ENCODE assay signal across 16 cellular contexts in the genomic region with DNA sequence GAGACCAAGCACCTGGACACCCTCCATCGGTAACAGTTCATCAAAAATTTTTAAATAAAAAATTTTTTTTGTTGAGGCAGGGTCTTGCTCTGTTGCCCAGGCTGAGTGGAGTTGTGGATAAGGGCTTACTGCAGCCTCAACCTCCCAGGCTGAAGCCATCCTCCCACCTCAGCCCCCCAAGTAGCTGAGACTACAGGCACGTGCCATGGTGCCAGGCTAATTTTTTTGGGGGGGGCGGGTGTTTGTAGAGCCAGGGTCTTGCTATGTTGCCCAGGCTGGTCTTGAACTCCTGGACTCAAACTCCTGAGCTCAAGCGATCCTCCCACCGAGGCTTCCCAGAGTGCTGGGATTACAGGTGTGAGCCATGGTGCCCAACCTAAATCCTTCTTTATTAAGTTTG. TPM values are rescaled to one million over a fixed set of nuclear protein-coding genes. Genes with fewer than 3 reads are reported as not detected.
DNase-seq lines count a peak whose midpoint lies in the region; ATAC-seq and TF ChIP-seq lines count a peak whose summit lies in the region.
"Had no signal": no experiment of that assay in that cellular context is flagged by ENCODE, and none has a peak within 500 bp of the region (broad histone marks: within the 10 kb centered on the region; RNA-seq: fewer than 3 reads in every experiment).

No MANE protein-coding gene starts in this region.

- ATAC-seq in CD4-positive, CD25-positive, alpha-beta regulatory T cell (ENCODE audit: low read depth in 2 of 2) = no peak
- no peak for ATAC-seq in naive thymus-derived CD4-positive, alpha-beta T cell
- ATAC-seq in GM21528 (IDR thresholded peaks at IDR 0.05; ENCODE audit: low FRiP score, unreplicated experiment) (no peak), GM19351 (IDR thresholded peaks at IDR 0.05; ENCODE audit: unreplicated experiment) (no peak)

- H3K4me3 Mint-ChIP-seq in CD4-positive, CD25-positive, alpha-beta regulatory T cell = peak overlapping the region in 2 of 4 donors; percentile 73 to 76
- H3K4me3 Mint-ChIP-seq in endothelial cell (ENCODE audit: unreplicated experiment) = no peak overlapping the region
- H3K4me3 Mint-ChIP-seq in naive thymus-derived CD4-positive, alpha-beta T cell = peak overlapping the region in 7 of 10 donors; percentile 22 to 75 (median 66)

- TF ChIP-seq CTCF in HEK293 (tag by site-specific recombination; IDR thresholded peaks at IDR 0.05) (no peak), endothelial cell (IDR thresholded peaks at IDR 0.05; ENCODE audit: unreplicated experiment) (no peak)

- H3K27ac Mint-ChIP-seq in CD4-positive, CD25-positive, alpha-beta regulatory T cell = peak overlapping the region in 2 of 3 donors; percentile 77 to 83
- H3K27ac Mint-ChIP-seq in endothelial cell (ENCODE audit: unreplicated experiment) = peak overlapping the region; percentile 89
- no peak overlapping the region for H3K27ac Mint-ChIP-seq in naive thymus-derived CD4-positive, alpha-beta T cell

- no peaks in the 10 kb centered on the region for H3K36me3 Mint-ChIP-seq in CD4-positive, CD25-positive, alpha-beta regulatory T cell
- H3K36me3 Mint-ChIP-seq in endothelial cell (ENCODE audit: low read depth, unreplicated experiment) = no peaks in the 10 kb centered on the region
- no peaks in the 10 kb centered on the region for H3K36me3 Mint-ChIP-seq in naive thymus-derived CD4-positive, alpha-beta T cell

- H3K27ac ChIP-seq in CD4-positive, CD25-positive, alpha-beta regulatory T cell (ENCODE audit: insufficient read depth, low read length, poor library complexity, severe bottlenecking) = no peak overlapping the region
- no peak overlapping the region for H3K27ac ChIP-seq in HEK293 (ENCODE audit: extremely low read depth, low read depth, low read length)
- no peak overlapping the region for H3K27ac ChIP-seq in naive thymus-derived CD4-positive, alpha-beta T cell (ENCODE audit: low read depth, low read length)
- H3K27ac ChIP-seq: C4-2B, SJCRH30 had no signal

- no peaks in the 10 kb centered on the region for H3K27me3 ChIP-seq in CD4-positive, CD25-positive, alpha-beta regulatory T cell (ENCODE audit: control insufficient read depth, insufficient read depth, low read length)
- H3K27me3 ChIP-seq in naive thymus-derived CD4-positive, alpha-beta T cell (ENCODE audit: control insufficient read depth in 2 of 2, insufficient read depth in 2 of 2, low read length in 2 of 2) = no peaks in the 10 kb centered on the region
- H3K27me3 ChIP-seq: SJCRH30 had no signal

- POLR2A ChIA-PET in HEK293 (lab: Yijun Ruan, JAX) = interaction anchor here (0.7 to 1.9 kb wide), 3 partner anchors 10 to 55 kb away, joined by 3 to 7 read pairs (median 5); no protein-coding TSS in a partner anchor
- POLR2A ChIA-PET in naive thymus-derived CD4-positive, alpha-beta T cell (lab: Charles Lee) = no interaction called here

- H3K4me1 ChIP-seq in CD4-positive, CD25-positive, alpha-beta regulatory T cell (ENCODE audit: control insufficient read depth, insufficient read depth, low read length, poor library complexity, severe bottlenecking) = peaks cover 8% of the 10 kb centered on the region
- H3K4me1 ChIP-seq in HEK293 (ENCODE audit: control insufficient read depth, insufficient read depth, low read length) = no peaks in the 10 kb centered on the region
- no peaks in the 10 kb centered on the region for H3K4me1 ChIP-seq in naive thymus-derived CD4-positive, alpha-beta T cell (ENCODE audit: control insufficient read depth in 2 of 2, insufficient read depth in 2 of 2, low read length in 2 of 2)
- H3K4me1 ChIP-seq: HAP-1, SJCRH30 had no signal

- intact Hi-C loops in naive thymus-derived CD4-positive, alpha-beta T cell (cut with micrococcal nuclease) = loop anchor here in 1 of 2 donors (2.0 kb wide), 1 partner anchor 25 kb away; no protein-coding TSS in a partner anchor
- intact Hi-C loops in posterior vena cava (cut with DNase I) = no loop called here

- peaks cover 0 to 5% (median 4%) of the 10 kb centered on the region in 4 donors for H3K4me1 Mint-ChIP-seq in CD4-positive, CD25-positive, alpha-beta regulatory T cell
- H3K4me1 Mint-ChIP-seq in endothelial cell (ENCODE audit: unreplicated experiment) = peaks cover 8% of the 10 kb centered on the region
- H3K4me1 Mint-ChIP-seq in naive thymus-derived CD4-positive, alpha-beta T cell = peaks cover 0 to 10% (median 5%) of the 10 kb centered on the region in 7 donors

- H3K9me3 Mint-ChIP-seq in CD4-positive, CD25-positive, alpha-beta regulatory T cell = peaks cover 0 to 2% (median 0%) of the 10 kb centered on the region in 7 donors
- no peaks in the 10 kb centered on the region for H3K9me3 Mint-ChIP-seq in endothelial cell (ENCODE audit: unreplicated experiment)
- no peaks in the 10 kb centered on the region for H3K9me3 Mint-ChIP-seq in naive thymus-derived CD4-positive, alpha-beta T cell

- no peaks in the 10 kb centered on the region for H3K36me3 ChIP-seq in CD4-positive, CD25-positive, alpha-beta regulatory T cell (ENCODE audit: control insufficient read depth, insufficient read depth, low read length)
- H3K36me3 ChIP-seq in HEK293 (ENCODE audit: control insufficient read depth in 2 of 2, insufficient read depth in 1 of 2, low read length in 2 of 2) = no peaks in the 10 kb centered on the region; a peak in 1 of 3 replicates
- no peaks in the 10 kb centered on the region for H3K36me3 ChIP-seq in naive thymus-derived CD4-positive, alpha-beta T cell (ENCODE audit: control insufficient read depth in 2 of 3, insufficient read depth in 3 of 3, low read length in 3 of 3)
- H3K36me3 ChIP-seq: HAP-1, SJCRH30 had no signal

- no peak for DNase-seq in CD4-positive, CD25-positive, alpha-beta regulatory T cell
- DNase-seq in endothelial cell (ENCODE audit: low spot score) (no peak), posterior vena cava (ENCODE audit: low spot score) (no peak)
- no peak for DNase-seq in naive thymus-derived CD4-positive, alpha-beta T cell
- DNase-seq: KBM-7, NCI-H1436 treated with DMSO at 0.1 percent for 48 hours, NCI-H2029 treated with DMSO at 0.1 percent for 48 hours, NCI-H446 treated with DMSO at 0.1 percent for 48 hours, RPMI8226, SJCRH30 had no signal

- no peaks in the 10 kb centered on the region for H3K27me3 Mint-ChIP-seq in CD4-positive, CD25-positive, alpha-beta regulatory T cell
- H3K27me3 Mint-ChIP-seq in endothelial cell (ENCODE audit: unreplicated experiment) = peaks cover 1% of the 10 kb centered on the region
- H3K27me3 Mint-ChIP-seq in naive thymus-derived CD4-positive, alpha-beta T cell = peaks cover 0 to 10% (median 0%) of the 10 kb centered on the region in 5 donors

- CTCF ChIA-PET in HEK293 (lab: Yijun Ruan, JAX) = interaction anchor here (1.2 kb wide), 1 partner anchor 18 kb away, joined by 3 read pairs; no protein-coding TSS in a partner anchor
- CTCF ChIA-PET in naive thymus-derived CD4-positive, alpha-beta T cell (lab: Charles Lee) = no interaction called here

- H3K4me3 ChIP-seq in CD4-positive, CD25-positive, alpha-beta regulatory T cell (ENCODE audit: low read depth, low read length) = no peak overlapping the region
- H3K4me3 ChIP-seq in HEK293 (ENCODE audit: low read depth, low read length) = no peak overlapping the region
- no peak overlapping the region for H3K4me3 ChIP-seq in naive thymus-derived CD4-positive, alpha-beta T cell (ENCODE audit: low read length)
- H3K4me3 ChIP-seq: HAP-1, SJCRH30 had no signal

- no peaks in the 10 kb centered on the region for H3K9me3 ChIP-seq in CD4-positive, CD25-positive, alpha-beta regulatory T cell (ENCODE audit: control insufficient read depth in 2 of 2, low read length in 2 of 2)
- H3K9me3 ChIP-seq in HEK293 (ENCODE audit: control insufficient read depth, insufficient read depth, low read depth, low read length) = no peaks in the 10 kb centered on the region
- H3K9me3 ChIP-seq in naive thymus-derived CD4-positive, alpha-beta T cell (ENCODE audit: control insufficient read depth in 2 of 3, low read length in 3 of 3) = no peaks in the 10 kb centered on the region
- H3K9me3 ChIP-seq: HAP-1, SJCRH30 had no signal

TF ChIP-seq in HEK293, 187 proteins besides CTCF, POLR2A, EP300 and RAD21:
- peak; percentile 99 for TF ChIP-seq ZNF121 (tag by site-specific recombination; IDR thresholded peaks at IDR 0.05)
- no peak for TF ChIP-seq GLI4 (tag by site-specific recombination; IDR thresholded peaks at IDR 0.05)

RNA-seq across cellular contexts. Expression of a gene that starts 4.7 kb away (rescaled TPM):
- total RNA-seq in CD4-positive, CD25-positive, alpha-beta regulatory T cell = not detected
- not detected for polyA plus RNA-seq in CD4-positive, CD25-positive, alpha-beta regulatory T cell
- total RNA-seq in endothelial cell (ENCODE audit: unreplicated experiment) (18.8 TPM), posterior vena cava (not detected)
- total RNA-seq in naive thymus-derived CD4-positive, alpha-beta T cell = not detected
- not detected for polyA plus RNA-seq in naive thymus-derived CD4-positive, alpha-beta T cell
- total RNA-seq: A673, SJCRH30 had no signal

RNA-seq across cellular contexts. Expression of a gene that starts 19.1 kb away (rescaled TPM):
- 2.1 TPM for total RNA-seq in CD4-positive, CD25-positive, alpha-beta regulatory T cell
- under 1 TPM in 1 of 4 donors, not detected in 3; 0.10 TPM for polyA plus RNA-seq in CD4-positive, CD25-positive, alpha-beta regulatory T cell
- total RNA-seq in endothelial cell (ENCODE audit: unreplicated experiment) (0.46 TPM), posterior vena cava (under 1 TPM in 1 of 2 donors, not detected in 1; 0.86 TPM)
- total RNA-seq in naive thymus-derived CD4-positive, alpha-beta T cell = 1 to 10 TPM; 2.3 to 9.8 (median 7.2) TPM
- polyA plus RNA-seq in naive thymus-derived CD4-positive, alpha-beta T cell = under 1 TPM; 0.13 to 0.31 TPM

RNA-seq across cellular contexts. Expression of a gene that starts 20.4 kb away (rescaled TPM):
- not detected for total RNA-seq in CD4-positive, CD25-positive, alpha-beta regulatory T cell
- polyA plus RNA-seq in CD4-positive, CD25-positive, alpha-beta regulatory T cell = not detected
- total RNA-seq in endothelial cell (ENCODE audit: unreplicated experiment) (3.6 TPM), posterior vena cava (not detected)
- total RNA-seq in naive thymus-derived CD4-positive, alpha-beta T cell = not detected
- polyA plus RNA-seq in naive thymus-derived CD4-positive, alpha-beta T cell = not detected
- total RNA-seq: A673 had no signal

RNA-seq across cellular contexts. Expression of a gene that starts 37.9 kb away (rescaled TPM):
- 95.2 TPM for total RNA-seq in CD4-positive, CD25-positive, alpha-beta regulatory T cell
- polyA plus RNA-seq in CD4-positive, CD25-positive, alpha-beta regulatory T cell = 100 to 1,000 TPM; 248 to 308 (median 277) TPM
- 101 TPM for total RNA-seq in endothelial cell (ENCODE audit: unreplicated experiment)
- 100 to 1,000 TPM in 4 of 5 experiments, 10 to 100 TPM in 1; 71.9 to 149 (median 114) TPM for total RNA-seq in naive thymus-derived CD4-positive, alpha-beta T cell
- 100 to 1,000 TPM; 216 to 279 TPM for polyA plus RNA-seq in naive thymus-derived CD4-positive, alpha-beta T cell
- total RNA-seq in posterior vena cava = 100 to 1,000 TPM; 100 to 158 TPM

RNA-seq across cellular contexts. Expression of a gene that starts 49.4 kb away (rescaled TPM):
- total RNA-seq in CD4-positive, CD25-positive, alpha-beta regulatory T cell = 6.1 TPM
- polyA plus RNA-seq in CD4-positive, CD25-positive, alpha-beta regulatory T cell = 1 to 10 TPM; 1.0 to 2.6 (median 1.9) TPM
- total RNA-seq in endothelial cell (ENCODE audit: unreplicated experiment) (2.9 TPM), posterior vena cava (1 to 10 TPM; 1.9 to 2.9 TPM)
- total RNA-seq in naive thymus-derived CD4-positive, alpha-beta T cell = 1 to 10 TPM; 2.5 to 5.1 (median 2.7) TPM
- polyA plus RNA-seq in naive thymus-derived CD4-positive, alpha-beta T cell = under 1 TPM in 1 of 2 donors, not detected in 1; 0.84 TPM
- total RNA-seq: SJCRH30 had no signal

Comparison
In these comparisons a context has a peak if more than half of its experiments do, and no peak if none do; other contexts are left out.
1. H3K27ac Mint-ChIP-seq: peak in CD4-positive, CD25-positive, alpha-beta regulatory T cell (2 of 3) and endothelial cell (single experiment); none in naive thymus-derived CD4-positive, alpha-beta T cell (0 of 9).
2. RNA of a gene that starts 4.7 kb away (total RNA-seq): 18.8 TPM in endothelial cell (single experiment); not detected in posterior vena cava, not detected in CD4-positive, CD25-positive, alpha-beta regulatory T cell (single experiment) and not detected in naive thymus-derived CD4-positive, alpha-beta T cell; every median in the first group is over 10 times any median in the second.